In the genomic region with DNA sequence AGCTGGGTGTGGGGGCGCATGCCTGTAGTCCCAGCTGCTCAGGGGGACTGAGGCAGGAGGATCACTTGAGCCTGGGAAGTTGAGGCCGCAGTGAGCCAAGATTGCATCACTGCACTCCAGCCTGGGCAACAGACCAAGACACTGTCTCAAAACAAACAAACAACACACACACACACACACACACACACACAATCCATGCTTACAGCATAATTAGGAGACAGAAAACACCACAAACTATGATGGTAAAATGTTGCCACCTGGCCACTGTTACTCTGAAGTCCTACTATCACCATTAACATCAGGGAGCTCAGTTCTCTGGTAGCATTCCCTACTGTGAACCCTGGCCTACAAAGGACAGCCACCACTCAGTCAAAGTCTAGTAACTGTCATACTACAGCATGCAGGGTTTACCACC, we compare ENCODE assay signal across 12 cellular contexts. TPM values are rescaled to one million over a fixed set of nuclear protein-coding genes. Genes with fewer than 3 reads are reported as not detected.
DNase-seq lines count a peak whose midpoint lies in the region; ATAC-seq, FAIRE-seq and TF ChIP-seq lines count a peak whose summit lies in the region.
"Had no signal": no experiment of that assay in that cellular context is flagged by ENCODE, and none has a peak within 500 bp of the region (broad histone marks: within the 10 kb centered on the region; RNA-seq: fewer than 3 reads in every experiment).

No MANE protein-coding gene starts in this region.

- peaks cover 12 to 32% of the 10 kb centered on the region in 2 donors for H3K36me3 Mint-ChIP-seq in stimulated activated naive B cell treated with anti-CD40 and anti-IgM and Interleukin-4, amounts not matched to agents 10 μg/mL and 1 μg/mL and 100 μg/mL, for 72 hours
- H3K36me3 Mint-ChIP-seq in activated naive CD4-positive, alpha-beta T cell treated with anti-CD3 and anti-CD28 coated beads, Interleukin-2, amount 50 U/mL, for 72 hours = peaks cover 6 to 8% of the 10 kb centered on the region in 2 donors

- H3K27ac Mint-ChIP-seq in stimulated activated naive B cell treated with anti-CD40 and anti-IgM and Interleukin-4, amounts not matched to agents 10 μg/mL and 1 μg/mL and 100 μg/mL, for 72 hours = no peak overlapping the region
- no peak overlapping the region for H3K27ac Mint-ChIP-seq in activated naive CD4-positive, alpha-beta T cell treated with anti-CD3 and anti-CD28 coated beads, Interleukin-2, amount 50 U/mL, for 72 hours

- intact Hi-C loops in OCI-LY7 (cut with micrococcal nuclease; ENCODE audit: unreplicated experiment) = no loop called here

- no peak for FAIRE-seq in A549 (lab: Jason Lieb, UNC)
- FAIRE-seq: colon, GM18507 had no signal

- H3K27ac ChIP-seq in A549 = no peak overlapping the region; a peak in 1 of 6 replicates
- H3K27ac ChIP-seq in mesodermal cell (ENCODE audit: low read depth, low read length, severe bottlenecking) = peak overlapping the region; percentile 78
- H3K27ac ChIP-seq in OCI-LY7 (ENCODE audit: low read depth, low read length, poor library complexity, severe bottlenecking) = no peak overlapping the region

- no peak for TF ChIP-seq RAD21 in A549 (conservative IDR thresholded peaks at IDR 0.05 in 1 of 2, IDR thresholded peaks at IDR 0.05 in 1 of 2)

- 43% methylated on average over 2 of the region's 2 CpGs for WGBS in A549 (ENCODE audit: missing lambda C conversion rate)
- no CpG with 5 or more reads among the region's 2 CpGs for WGBS in mesodermal cell (ENCODE audit: insufficient coverage in 2 of 2), 2 experiments

- peak; percentile 59 to 62; a peak in 5 of 6 replicates for ATAC-seq in A549
- no peak for ATAC-seq in stimulated activated naive B cell treated with anti-CD40 and anti-IgM and Interleukin-4, amounts not matched to agents 10 μg/mL and 1 μg/mL and 100 μg/mL, for 72 hours (replicated peaks)
- ATAC-seq in activated naive CD4-positive, alpha-beta T cell treated with anti-CD3 and anti-CD28 coated beads, Interleukin-2, amount 50 U/mL, for 72 hours = no peak

- peaks cover 22% of the 10 kb centered on the region for H3K4me1 ChIP-seq in A549
- H3K4me1 ChIP-seq in mesodermal cell (ENCODE audit: control insufficient read depth, insufficient read depth, low read length, poor library complexity, severe bottlenecking) = peaks cover 14% of the 10 kb centered on the region
- H3K4me1 ChIP-seq in OCI-LY7 (ENCODE audit: insufficient read depth, low read length, poor library complexity, severe bottlenecking) = no peaks in the 10 kb centered on the region

- no peak overlapping the region for H3K4me3 Mint-ChIP-seq in stimulated activated naive B cell treated with anti-CD40 and anti-IgM and Interleukin-4, amounts not matched to agents 10 μg/mL and 1 μg/mL and 100 μg/mL, for 72 hours

- TF ChIP-seq EP300 in A549 (IDR thresholded peaks at IDR 0.05) = no peak

- POLR2A ChIA-PET in A549 (lab: Yijun Ruan, JAX) (interaction anchor here (1.4 kb wide), 1 partner anchor 18 kb away, joined by 5 read pairs; the partner anchor contains the start of gene DNPEP), OCI-LY7 (lab: Charles Lee) (interaction anchor here (0.8 kb wide), 1 partner anchor 48 kb away, joined by 3 read pairs; no protein-coding TSS in a partner anchor)

- TF ChIP-seq POLR2A in A549 (IDR thresholded peaks at IDR 0.05; ENCODE audit: low read length) = no peak

- H3K27me3 Mint-ChIP-seq in stimulated activated naive B cell treated with anti-CD40 and anti-IgM and Interleukin-4, amounts not matched to agents 10 μg/mL and 1 μg/mL and 100 μg/mL, for 72 hours = no peaks in the 10 kb centered on the region

- no peaks in the 10 kb centered on the region for H3K4me1 Mint-ChIP-seq in stimulated activated naive B cell treated with anti-CD40 and anti-IgM and Interleukin-4, amounts not matched to agents 10 μg/mL and 1 μg/mL and 100 μg/mL, for 72 hours

- no peaks in the 10 kb centered on the region for H3K9me3 ChIP-seq in A549
- H3K9me3 ChIP-seq in mesodermal cell (ENCODE audit: control insufficient read depth, low read length) = no peaks in the 10 kb centered on the region
- H3K9me3 ChIP-seq in OCI-LY7 (ENCODE audit: low read length) = no peaks in the 10 kb centered on the region

- DNase-seq in A549 (ENCODE audit: low read depth in 1 of 2, low spot score in 1 of 2) = peak in 1 of 2 experiments; percentile 52
- peak; percentile 35 for DNase-seq in NCI-H1694 (lab: John Stamatoyannopoulos, UW)
- DNase-seq in epithelial cell of esophagus (ENCODE audit: low read depth) = peak; percentile 61
- DNase-seq in stimulated activated naive B cell treated with anti-CD40 and anti-IgM and Interleukin-4, amounts not matched to agents 10 μg/mL and 1 μg/mL and 100 μg/mL, for 72 hours = no peak
- no peak for DNase-seq in OCI-LY7 (ENCODE audit: low spot score)
- DNase-seq in activated CD4-positive, alpha-beta T cell treated with anti-CD3 and anti-CD28 coated beads for 1 hour = no peak
- DNase-seq in activated naive CD4-positive, alpha-beta T cell treated with anti-CD3 and anti-CD28 coated beads, Interleukin-2, amount 50 U/mL, for 72 hours (ENCODE audit: low spot score in 2 of 2) = no peak
- DNase-seq: SHP77 treated with DMSO at 0.1 percent for 48 hours had no signal

- peak overlapping the region; percentile 51 for H3K4me2 ChIP-seq in A549
- H3K4me2 ChIP-seq in OCI-LY7 (ENCODE audit: low read length) = no peak overlapping the region

- H3K4me3 ChIP-seq in A549 (no peak overlapping the region), epithelial cell of esophagus (ENCODE audit: low read length) (no peak overlapping the region), mesodermal cell (ENCODE audit: extremely low read depth, insufficient read depth, low read length, poor library complexity, severe bottlenecking) (no peak overlapping the region), OCI-LY7 (ENCODE audit: low read depth, low read length, poor library complexity, severe bottlenecking) (no peak overlapping the region)

- CTCF ChIA-PET in A549 (lab: Yijun Ruan, JAX) = interaction anchor here (0.9 to 1.3 kb wide), 3 partner anchors 9 to 34 kb away, joined by 3 to 5 read pairs (median 3); no protein-coding TSS in a partner anchor
- CTCF ChIA-PET in OCI-LY7 (lab: Charles Lee; ENCODE audit: unreplicated experiment) = interaction anchor here (0.6 kb wide), 1 partner anchor 373 kb away, joined by 6 read pairs; no protein-coding TSS in a partner anchor

- H3K9me3 Mint-ChIP-seq in stimulated activated naive B cell treated with anti-CD40 and anti-IgM and Interleukin-4, amounts not matched to agents 10 μg/mL and 1 μg/mL and 100 μg/mL, for 72 hours = no peaks in the 10 kb centered on the region
- no peaks in the 10 kb centered on the region for H3K9me3 Mint-ChIP-seq in activated naive CD4-positive, alpha-beta T cell treated with anti-CD3 and anti-CD28 coated beads, Interleukin-2, amount 50 U/mL, for 72 hours

- BruUV-seq in OCI-LY7 (replicated peaks; lab: Mats Ljungman, UMichigan) = no TSS peak

- no peak for TF ChIP-seq CTCF in A549 (IDR thresholded peaks at IDR 0.05)
- TF ChIP-seq CTCF in epithelial cell of esophagus (IDR thresholded peaks at IDR 0.05; ENCODE audit: insufficient read depth, low read depth, low read length, missing control alignments) = no peak
- TF ChIP-seq CTCF in OCI-LY7 (conservative IDR thresholded peaks at IDR 0.05; ENCODE audit: low read length) = no peak

- H3K79me2 ChIP-seq in OCI-LY7 (ENCODE audit: insufficient read depth, low read depth, low read length) = no peaks in the 10 kb centered on the region

- H3K36me3 ChIP-seq in mesodermal cell (ENCODE audit: control insufficient read depth, insufficient read depth, low read length) (peaks cover 10% of the 10 kb centered on the region), OCI-LY7 (ENCODE audit: insufficient read depth, low read length) (peaks cover 11% of the 10 kb centered on the region; the same call in 1 of the 2 replicates)

- no peak overlapping the region for H2AFZ ChIP-seq in OCI-LY7 (ENCODE audit: low read length)

- no peaks in the 10 kb centered on the region for H3K9me2 ChIP-seq in OCI-LY7 (ENCODE audit: insufficient read depth, low read length)

- no peaks in the 10 kb centered on the region for H4K20me1 ChIP-seq in OCI-LY7 (ENCODE audit: insufficient read depth, low read length)

TF ChIP-seq in A549, 52 proteins besides CTCF, POLR2A, EP300 and RAD21 (continues in another document):
- TF ChIP-seq ZC3H11A (IDR thresholded peaks at IDR 0.05) (no peak), CEBPB (IDR thresholded peaks at IDR 0.05) (peak in 1 of 2 experiments; percentile 63; a peak in 1 of 4 replicates)

RNA-seq across cellular contexts. Expression of gene DNPEP, which starts 18.3 kb away (rescaled TPM):
- polyA plus RNA-seq in A549 (2011; rRNA removed) (29.0 and 38.4 TPM in 2 replicates), A549 (2017; fragmentation: RNase III; extraction: RNeasy Plus Mini Kit Qiagen cat#74134 plus additional on column Dnase treatment) (40.8 to 42.8 TPM (median 40.9 TPM) in 3 replicates)
- 73.2 and 84.2 TPM in 2 replicates for polyA plus RNA-seq in A549 (2012; cell fraction: cytosol; rRNA removed)
- 159 and 164 TPM in 2 replicates for polyA plus RNA-seq in A549 (2012; cell fraction: nucleus; rRNA removed)
- 54.4 and 63.2 TPM in 2 replicates for polyA minus RNA-seq in A549 (2011; rRNA and poly(A)+ RNA removed)
- polyA plus RNA-seq in mesodermal cell (2013, experiment 1 of 2) = 63.0 TPM
- 50.6 TPM for polyA plus RNA-seq in mesodermal cell (2013, experiment 2 of 2)
- total RNA-seq in OCI-LY7 (2014; rRNA removed; shearing (Covaris generic)) = 39.3 and 40.5 TPM in 2 replicates
- total RNA-seq in OCI-LY7 (2022) = 54.2 and 63.6 TPM in 2 replicates
- 10 to 100 TPM; 61.1 to 96.0 TPM for total RNA-seq in activated naive CD4-positive, alpha-beta T cell treated with anti-CD3 and anti-CD28 coated beads, Interleukin-2, amount 50 U/mL, for 72 hours

RNA-seq across cellular contexts. Expression of gene RESP18, which starts 36.9 kb away (rescaled TPM):
- polyA plus RNA-seq in A549 (2011; rRNA removed) = not detected in 2 replicates
- not detected in 2 replicates for polyA plus RNA-seq in A549 (2012; cell fraction: cytosol; rRNA removed)
- not detected in 2 replicates for polyA plus RNA-seq in A549 (2012; cell fraction: nucleus; rRNA removed)
- polyA plus RNA-seq in A549 (2017; fragmentation: RNase III; extraction: RNeasy Plus Mini Kit Qiagen cat#74134 plus additional on column Dnase treatment) = not detected in 3 replicates
- polyA minus RNA-seq in A549 (2011; rRNA and poly(A)+ RNA removed) = not detected in 2 replicates
- not detected for polyA plus RNA-seq in mesodermal cell (2013, experiment 1 of 2)
- polyA plus RNA-seq in mesodermal cell (2013, experiment 2 of 2) = not detected
- not detected in 2 replicates for total RNA-seq in OCI-LY7 (2014; rRNA removed; shearing (Covaris generic))
- not detected in 2 replicates for total RNA-seq in OCI-LY7 (2022)
- not detected for total RNA-seq in activated naive CD4-positive, alpha-beta T cell treated with anti-CD3 and anti-CD28 coated beads, Interleukin-2, amount 50 U/mL, for 72 hours
- total RNA-seq: lower leg skin had no signal

RNA-seq across cellular contexts. Expression of gene DES, which starts 48.7 kb away (rescaled TPM):
- 0.06 and 0.20 TPM in 2 replicates for polyA plus RNA-seq in A549 (2011; rRNA removed)
- polyA plus RNA-seq in A549 (2012; cell fraction: cytosol; rRNA removed) = 0.01 and 0.10 TPM in 2 replicates
- polyA plus RNA-seq in A549 (2012; cell fraction: nucleus; rRNA removed) = 0.04 TPM in 1 of 2 replicates, not detected in the other
- polyA plus RNA-seq in A549 (2017; fragmentation: RNase III; extraction: RNeasy Plus Mini Kit Qiagen cat#74134 plus additional on column Dnase treatment) = 0.09 TPM in 1 of 3 replicates, not detected in the others
- 0.21 TPM in 1 of 2 replicates, not detected in the other for polyA minus RNA-seq in A549 (2011; rRNA and poly(A)+ RNA removed)
- polyA plus RNA-seq in mesodermal cell (2013, experiment 1 of 2) = 4.8 TPM
- 5.1 TPM for polyA plus RNA-seq in mesodermal cell (2013, experiment 2 of 2)
- total RNA-seq in OCI-LY7 (2014; rRNA removed; shearing (Covaris generic)) = not detected in 2 replicates
- not detected in 2 replicates for total RNA-seq in OCI-LY7 (2022)
- not detected for total RNA-seq in activated naive CD4-positive, alpha-beta T cell treated with anti-CD3 and anti-CD28 coated beads, Interleukin-2, amount 50 U/mL, for 72 hours

Comparison
In these comparisons a context has a peak if more than half of its experiments do, and no peak if none do; other contexts are left out.
1. ATAC-seq: peak in A549 (2 of 2); none in stimulated activated naive B cell treated with anti-CD40 and anti-IgM and Interleukin-4, amounts not matched to agents 10 μg/mL and 1 μg/mL and 100 μg/mL, for 72 hours (0 of 2) and activated naive CD4-positive, alpha-beta T cell treated with anti-CD3 and anti-CD28 coated beads, Interleukin-2, amount 50 U/mL, for 72 hours (0 of 2).
2. DNase-seq: peak in NCI-H1694 (single experiment) and epithelial cell of esophagus (single experiment); none in stimulated activated naive B cell treated with anti-CD40 and anti-IgM and Interleukin-4, amounts not matched to agents 10 μg/mL and 1 μg/mL and 100 μg/mL, for 72 hours (single experiment), OCI-LY7 (single experiment), activated CD4-positive, alpha-beta T cell treated with anti-CD3 and anti-CD28 coated beads for 1 hour (single experiment) and activated naive CD4-positive, alpha-beta T cell treated with anti-CD3 and anti-CD28 coated beads, Interleukin-2, amount 50 U/mL, for 72 hours (0 of 2).